ENCODE assay signal across 16 cellular contexts in the genomic region with DNA sequence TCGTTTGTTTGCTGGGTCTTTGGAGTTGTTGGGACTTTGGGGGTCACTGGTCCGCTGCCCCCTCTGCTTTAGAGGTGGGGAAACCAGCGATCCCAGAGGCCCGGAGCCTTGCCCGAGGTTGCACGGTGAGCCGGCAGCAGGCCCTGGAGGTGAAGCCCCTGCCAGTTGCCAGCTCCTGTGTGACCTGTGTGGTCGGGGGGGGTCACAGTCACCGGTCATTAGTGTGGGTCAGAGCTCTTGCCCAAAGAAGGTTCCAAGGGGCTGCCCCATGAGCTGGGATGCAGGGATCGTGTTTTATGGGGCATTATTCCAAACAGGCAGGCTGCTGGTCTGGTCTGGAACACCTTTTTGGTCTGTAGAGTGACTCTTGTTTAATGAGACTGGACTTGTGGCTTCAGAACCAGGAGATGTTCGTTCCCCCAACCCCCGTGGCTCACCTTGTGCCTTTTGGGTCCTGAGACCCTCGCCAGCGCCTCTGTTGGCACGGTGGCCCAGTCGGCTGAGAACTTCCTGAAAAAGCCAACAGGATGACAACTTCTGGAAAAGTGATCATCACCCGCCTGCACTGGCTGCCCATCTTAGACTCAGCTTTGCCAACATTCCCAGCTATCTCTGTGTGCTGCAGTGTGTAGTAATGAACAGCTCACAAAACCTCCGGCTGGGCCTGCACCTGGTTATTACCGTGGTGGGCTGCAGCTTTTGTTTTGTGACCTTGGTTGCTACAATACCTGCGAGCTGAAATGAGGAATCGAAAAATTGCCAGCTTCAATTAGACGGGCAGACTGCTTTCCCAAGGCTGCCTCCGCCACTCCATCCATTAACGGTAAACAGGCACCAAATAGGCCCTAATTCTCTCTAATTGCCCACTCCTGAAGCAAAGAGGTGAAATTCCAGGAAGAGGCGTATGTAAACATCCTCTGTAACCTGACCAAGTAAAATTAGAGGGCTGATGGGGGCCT. TPM values are rescaled to one million over a fixed set of nuclear protein-coding genes. Genes with fewer than 3 reads are reported as not detected.
DNase-seq lines count a peak whose midpoint lies in the region; ATAC-seq and TF ChIP-seq lines count a peak whose summit lies in the region.
"Had no signal": no experiment of that assay in that cellular context is flagged by ENCODE, and none has a peak within 500 bp of the region (broad histone marks: within the 10 kb centered on the region; RNA-seq: fewer than 3 reads in every experiment).

No MANE protein-coding gene starts in this region.

- intact Hi-C loops in Right ventricle myocardium inferior (cut with DNase I): no loop called here
- intact Hi-C loops in lower lobe of right lung (cut with DNase I): no loop called here
- intact Hi-C loops in upper lobe of right lung (cut with DNase I): no loop called here

- DNase-seq in Right ventricle myocardium inferior (ENCODE audit: missing footprints): peak; percentile 20
- DNase-seq in right atrium auricular region (ENCODE audit: low spot score): no peak
- peak; percentile 84 for DNase-seq in NCI-H2227 treated with DMSO at 0.1 percent for 48 hours (lab: John Stamatoyannopoulos, UW)
- peak; percentile 44 for DNase-seq in lower lobe of right lung
- DNase-seq in upper lobe of right lung: no peak
- no peak for DNase-seq in stimulated activated CD4-positive, alpha-beta T cell treated with anti-CD3 and anti-CD28 coated beads, Interleukin-2, amount 100 ng/mL, for 24 hours
- no peak for DNase-seq in iPS-NIHi7 (ENCODE audit: extremely low spot score)
- DNase-seq: activated CD4-positive, alpha-beta T cell treated with anti-CD3 and anti-CD28 coated beads, Interleukin-2, amount 10 ng/mL, durations not matched to agents 7 days and 5 days; activated T-cell treated with anti-CD3 and anti-CD28 coated beads, Interleukin-2, amount 50 U/mL, for 48 hours; MV-4-11; SHP77 treated with DMSO at 0.1 percent for 48 hours; stimulated activated CD4-positive, alpha-beta T cell treated with anti-CD3 and anti-CD28 coated beads, Interleukin-2, amount 100 ng/mL, for 48 hours; T-helper 9 cell; trophoblast cell had no signal

- H3K36me3 ChIP-seq in right atrium auricular region: no peaks in the 10 kb centered on the region
- H3K36me3 ChIP-seq in lower lobe of right lung: no peaks in the 10 kb centered on the region
- no peaks in the 10 kb centered on the region for H3K36me3 ChIP-seq in upper lobe of right lung
- H3K36me3 ChIP-seq: gastroesophageal sphincter had no signal

- TF ChIP-seq CTCF in right atrium auricular region (IDR thresholded peaks at IDR 0.05) (no peak), lower lobe of right lung (IDR thresholded peaks at IDR 0.05) (no peak), upper lobe of right lung (IDR thresholded peaks at IDR 0.05) (no peak)

- H3K4me1 ChIP-seq in right atrium auricular region (no peaks in the 10 kb centered on the region), lower lobe of right lung (no peaks in the 10 kb centered on the region), upper lobe of right lung (no peaks in the 10 kb centered on the region)

- no peak overlapping the region for H3K4me3 ChIP-seq in right atrium auricular region
- no peak overlapping the region for H3K4me3 ChIP-seq in lower lobe of right lung
- no peak overlapping the region for H3K4me3 ChIP-seq in upper lobe of right lung
- H3K4me3 ChIP-seq: gastroesophageal sphincter had no signal

- ATAC-seq in Right ventricle myocardium inferior: no peak
- ATAC-seq in lower lobe of right lung: no peak
- no peak for ATAC-seq in upper lobe of right lung
- ATAC-seq in GM19328 (IDR thresholded peaks at IDR 0.05; ENCODE audit: unreplicated experiment): no peak

- no peaks in the 10 kb centered on the region for H3K27me3 ChIP-seq in right atrium auricular region
- H3K27me3 ChIP-seq in lower lobe of right lung (ENCODE audit: low read depth): no peaks in the 10 kb centered on the region
- peaks cover 10% of the 10 kb centered on the region for H3K27me3 ChIP-seq in upper lobe of right lung

- H3K27ac ChIP-seq in right atrium auricular region: no peak overlapping the region
- no peak overlapping the region for H3K27ac ChIP-seq in lower lobe of right lung
- H3K27ac ChIP-seq in upper lobe of right lung: no peak overlapping the region

- H3K9me3 ChIP-seq in right atrium auricular region (no peaks in the 10 kb centered on the region), lower lobe of right lung (no peaks in the 10 kb centered on the region), upper lobe of right lung (no peaks in the 10 kb centered on the region)
- H3K9me3 ChIP-seq: gastroesophageal sphincter had no signal

RNA-seq across cellular contexts. Expression of a gene that starts 15.8 kb away (rescaled TPM):
- 34.8 TPM for total RNA-seq in Right ventricle myocardium inferior
- total RNA-seq in right atrium auricular region: 1 to 10 TPM; 6.5 to 9.5 TPM
- 16.6 TPM for total RNA-seq in lower lobe of right lung
- 15.6 TPM for total RNA-seq in upper lobe of right lung
- total RNA-seq: activated CD4-positive, alpha-beta T cell treated with anti-CD3 and anti-CD28 coated beads, Interleukin-2, amount 10 ng/mL, durations not matched to agents 7 days and 5 days had no signal

Comparison
In these comparisons a context has a peak if more than half of its experiments do, and no peak if none do; other contexts are left out.
1. DNase-seq: peak in Right ventricle myocardium inferior (single experiment), NCI-H2227 treated with DMSO at 0.1 percent for 48 hours (single experiment) and lower lobe of right lung (single experiment); none in right atrium auricular region (single experiment), upper lobe of right lung (single experiment), stimulated activated CD4-positive, alpha-beta T cell treated with anti-CD3 and anti-CD28 coated beads, Interleukin-2, amount 100 ng/mL, for 24 hours (0 of 2) and iPS-NIHi7 (single experiment).